Comparison of ENCODE assay signal across 15 cellular contexts in genomic region chr17:37478187-37478586, GRCh38. TPM values are rescaled to one million over a fixed set of nuclear protein-coding genes. Genes with fewer than 3 reads are reported as not detected.
DNase-seq lines count a peak whose midpoint lies in the region; ATAC-seq, FAIRE-seq and TF ChIP-seq lines count a peak whose summit lies in the region.
"Had no signal": no experiment of that assay in that cellular context is flagged by ENCODE, and none has a peak within 500 bp of the region (broad histone marks: within the 10 kb centered on the region; RNA-seq: fewer than 3 reads in every experiment).

No MANE protein-coding gene starts in this region.

- POLR2A ChIA-PET in HepG2 (lab: Yijun Ruan, JAX), result no interaction called here
- POLR2A ChIA-PET in WTC11 (lab: Charles Lee), result no interaction called here

- no peaks in the 10 kb centered on the region for H3K9me3 ChIP-seq in HepG2 (ENCODE audit: low read length)
- no peaks in the 10 kb centered on the region for H3K9me3 ChIP-seq in right lobe of liver
- H3K9me3 ChIP-seq: left lung had no signal

- TF ChIP-seq CTCF in HepG2 (CRISPR knock-in tag; IDR thresholded peaks at IDR 0.05) (no peak), right lobe of liver (IDR thresholded peaks at IDR 0.05) (no peak), cardiac fibroblast (IDR thresholded peaks at IDR 0.05; ENCODE audit: low read depth, low read length) (no peak), WTC11 (IDR thresholded peaks at IDR 0.05) (no peak)

- H3K4me3 ChIP-seq in HepG2 (replicated peaks in 1 of 3; ENCODE audit: insufficient read depth in 1 of 3, low read depth in 2 of 3, low read length in 3 of 3) (no peak overlapping the region), right lobe of liver (no peak overlapping the region), cardiac fibroblast (replicated peaks in 1 of 2; ENCODE audit: low read depth in 2 of 2, low read length in 2 of 2) (no peak overlapping the region)
- H3K4me3 ChIP-seq: dorsolateral prefrontal cortex, left lung had no signal

- DNase-seq in HepG2 (ENCODE audit: low spot score) (no peak), right lobe of liver (no peak), cardiac fibroblast (ENCODE audit: low read depth in 2 of 2) (peak; percentile 79 to 85), left ventricle myocardium superior (peak; percentile 69), SKM-1 treated with dmso at 0.1 percent for 144 hours (lab: John Stamatoyannopoulos, UW; ENCODE audit: unreplicated experiment) (no peak), NOMO-1 treated with dmso at 0.1 percent for 144 hours (lab: John Stamatoyannopoulos, UW; ENCODE audit: unreplicated experiment) (no peak), WTC11 (ENCODE audit: low spot score) (no peak)
- DNase-seq: ACHN; activated naive CD8-positive, alpha-beta T cell treated with anti-CD3 and anti-CD28 coated beads, Interleukin-2, amount 50 U/mL, for 24 hours; DMS153; dorsolateral prefrontal cortex; left lung; NCI-H1105 treated with DMSO at 0.1 percent for 48 hours; NCI-H526 treated with DMSO at 0.1 percent for 48 hours had no signal

- no peak for FAIRE-seq in HepG2 (lab: Jason Lieb, UNC)

- no peaks in the 10 kb centered on the region for H3K27me3 Mint-ChIP-seq in WTC11 (ENCODE audit: low read depth)
- H3K27me3 Mint-ChIP-seq: activated naive CD8-positive, alpha-beta T cell treated with anti-CD3 and anti-CD28 coated beads, Interleukin-2, amount 50 U/mL, for 24 hours had no signal

- H3K27ac ChIP-seq in HepG2 (ENCODE audit: extremely low read length, insufficient read depth, low read length) (no peak overlapping the region), right lobe of liver (no peak overlapping the region)
- H3K27ac ChIP-seq: left lung had no signal

- in situ Hi-C loops in HepG2 (cut with HindIII; ENCODE audit: extremely low pct_ligation_motif_present, low pct_unique_long_range_greater_than_20kb), result no loop called here

- H3K79me2 ChIP-seq in HepG2 (ENCODE audit: insufficient read depth, low read length), result no peaks in the 10 kb centered on the region

- no peaks in the 10 kb centered on the region for H4K20me1 ChIP-seq in HepG2 (ENCODE audit: insufficient read depth, low read length)

- TF ChIP-seq EP300 in HepG2 (IDR thresholded peaks at IDR 0.05; ENCODE audit: low read depth in 2 of 2, low read length in 2 of 2) (no peak), HepG2 (CRISPR knock-in tag; IDR thresholded peaks at IDR 0.05; ENCODE audit: borderline replicate concordance) (no peak)

- no peak overlapping the region for H3K4me3 Mint-ChIP-seq in WTC11
- H3K4me3 Mint-ChIP-seq: activated naive CD8-positive, alpha-beta T cell treated with anti-CD3 and anti-CD28 coated beads, Interleukin-2, amount 50 U/mL, for 24 hours had no signal

- no peak for TF ChIP-seq POLR2A in HepG2 (IDR thresholded peaks at IDR 0.05; ENCODE audit: insufficient read depth in 1 of 2, low read depth in 2 of 2, low read length in 2 of 2)
- TF ChIP-seq POLR2A in right lobe of liver (IDR thresholded peaks at IDR 0.05), result no peak

- no peak overlapping the region for H3K4me2 ChIP-seq in HepG2 (ENCODE audit: low read depth, low read length)

- intact Hi-C loops in HepG2 (cut with micrococcal nuclease; ENCODE audit: unreplicated experiment), result no loop called here
- intact Hi-C loops in right lobe of liver (cut with DNase I), result no loop called here
- intact Hi-C loops in left ventricle myocardium superior (cut with micrococcal nuclease), result no loop called here

- H3K36me3 Mint-ChIP-seq in WTC11, result peaks cover 34% of the 10 kb centered on the region

- H3K27me3 ChIP-seq in HepG2 (ENCODE audit: control insufficient read depth in 1 of 2, insufficient read depth in 2 of 2, low read length in 2 of 2), result no peaks in the 10 kb centered on the region
- H3K27me3 ChIP-seq in right lobe of liver, result no peaks in the 10 kb centered on the region
- H3K27me3 ChIP-seq: dorsolateral prefrontal cortex, left lung had no signal

- TF ChIP-seq RAD21 in HepG2 (CRISPR knock-in tag; IDR thresholded peaks at IDR 0.05), result no peak

- BruUV-seq in HepG2 (replicated peaks; lab: Mats Ljungman, UMichigan), result no TSS peak

- no peak overlapping the region for H2AFZ ChIP-seq in HepG2 (ENCODE audit: low read length)

- H3K36me3 ChIP-seq in HepG2 (replicated peaks in 1 of 2; ENCODE audit: control insufficient read depth in 1 of 2, insufficient read depth in 2 of 2, low read length in 2 of 2) (peaks cover 5 to 45% of the 10 kb centered on the region in 2 experiments), right lobe of liver (peaks cover 0 to 47% (median 25%) of the 10 kb centered on the region in 4 donors)

- ATAC-seq in HepG2 (no peak), right lobe of liver (no peak), left ventricle myocardium superior (peak; percentile 78), WTC11 (no peak), HG02884 (IDR thresholded peaks at IDR 0.05; ENCODE audit: unreplicated experiment) (no peak)
- ATAC-seq: activated naive CD8-positive, alpha-beta T cell treated with anti-CD3 and anti-CD28 coated beads, Interleukin-2, amount 50 U/mL, for 24 hours; left lung had no signal

- H3K4me1 ChIP-seq in HepG2 (ENCODE audit: insufficient read depth, low read length) (peaks cover 32% of the 10 kb centered on the region), right lobe of liver (peaks cover 0 to 14% (median 0%) of the 10 kb centered on the region in 4 donors)

- H3K27ac Mint-ChIP-seq in WTC11, result no peak overlapping the region
- H3K27ac Mint-ChIP-seq: activated naive CD8-positive, alpha-beta T cell treated with anti-CD3 and anti-CD28 coated beads, Interleukin-2, amount 50 U/mL, for 24 hours had no signal

- H3K9ac ChIP-seq in HepG2 (ENCODE audit: insufficient read depth, low read depth, low read length), result no peak overlapping the region

- CTCF ChIA-PET in HepG2 (lab: Yijun Ruan, JAX; ENCODE audit: low intra/inter-chr PET ratio, low total read pairs), result no interaction called here
- CTCF ChIA-PET in WTC11 (lab: Charles Lee), result no interaction called here

- no peaks in the 10 kb centered on the region for H3K9me3 Mint-ChIP-seq in WTC11
- H3K9me3 Mint-ChIP-seq: activated naive CD8-positive, alpha-beta T cell treated with anti-CD3 and anti-CD28 coated beads, Interleukin-2, amount 50 U/mL, for 24 hours had no signal

- WGBS in HepG2 (ENCODE audit: low lambda C conversion rate), result 90% methylated on average over 2 of the region's 2 CpGs
- 69% methylated on average over 2 of the region's 2 CpGs for WGBS in right lobe of liver (ENCODE audit: insufficient coverage, low coverage, low lambda C conversion rate, missing lambda C conversion rate)

- peaks cover 19% of the 10 kb centered on the region for H3K4me1 Mint-ChIP-seq in WTC11

TF ChIP-seq in HepG2, 621 proteins besides CTCF, POLR2A, EP300 and RAD21:
- peak; percentile 34; the same call in 1 of the 2 replicates for TF ChIP-seq CEBPB (IDR thresholded peaks at IDR 0.05; ENCODE audit: borderline replicate concordance, low read depth, low read length)
- TF ChIP-seq PREB (CRISPR knock-in tag; IDR thresholded peaks at IDR 0.05), result no peak

TF ChIP-seq in WTC11, 78 proteins besides CTCF, POLR2A, EP300 and RAD21 (continues in another document):
- no peak for TF ChIP-seq ZNF317 (CRISPR knock-in tag; IDR thresholded peaks at IDR 0.05; ENCODE audit: borderline replicate concordance, low read depth)
- TF ChIP-seq FOXK1 (CRISPR knock-in tag; IDR thresholded peaks at IDR 0.05), result no peak
- no peak for TF ChIP-seq MLX (CRISPR knock-in tag; IDR thresholded peaks at IDR 0.05)
- TF ChIP-seq MAX (CRISPR knock-in tag; IDR thresholded peaks at IDR 0.05), result no peak
- no peak for TF ChIP-seq IRF1 (CRISPR knock-in tag; IDR thresholded peaks at IDR 0.05)
- no peak for TF ChIP-seq SP1 (CRISPR knock-in tag; conservative IDR thresholded peaks at IDR 0.05)

RNA-seq across cellular contexts. Expression of gene DUSP14, which starts 11.5 kb away (rescaled TPM):
- total RNA-seq in HepG2 (2016; rRNA removed; fragmentation: Illumina TruSeq; extraction: Trizol), result 33.5 and 44.1 TPM in 2 replicates
- total RNA-seq in HepG2 (2016; cell fraction: cytosol; rRNA removed; fragmentation: Illumina TruSeq; extraction: Trizol; ENCODE audit: low read depth), result 18.8 and 21.5 TPM in 2 replicates
- total RNA-seq in HepG2 (2016; cell fraction: insoluble cytoplasmic fraction; rRNA removed; fragmentation: Illumina TruSeq; extraction: Trizol), result 32.1 and 44.0 TPM in 2 replicates
- 32.9 and 33.1 TPM in 2 replicates for total RNA-seq in HepG2 (2016; cell fraction: membrane; rRNA removed; fragmentation: Illumina TruSeq; extraction: Trizol)
- total RNA-seq in HepG2 (2016; cell fraction: nucleus; rRNA removed; fragmentation: Illumina TruSeq; extraction: Trizol), result 11.9 and 15.3 TPM in 2 replicates
- 38.6 and 39.8 TPM in 2 replicates for polyA plus RNA-seq in HepG2 (2011; rRNA removed)
- 39.9 and 43.8 TPM in 2 replicates for polyA plus RNA-seq in HepG2 (2011; cell fraction: cytosol; rRNA removed)
- 17.1 and 18.3 TPM in 2 replicates for polyA plus RNA-seq in HepG2 (2011; cell fraction: nucleus; rRNA removed)
- 17.8 and 27.2 TPM in 2 replicates for polyA plus RNA-seq in HepG2 (2012)
- 17.9 and 19.4 TPM in 2 replicates for polyA plus RNA-seq in HepG2 (2016; cell fraction: cytosol; fragmentation: Illumina TruSeq; extraction: Trizol; ENCODE audit: low read depth)
- polyA plus RNA-seq in HepG2 (2016; cell fraction: insoluble cytoplasmic fraction; fragmentation: Illumina TruSeq; extraction: Trizol; ENCODE audit: low read depth), result 53.9 and 55.7 TPM in 2 replicates
- 27.9 and 28.1 TPM in 2 replicates for polyA plus RNA-seq in HepG2 (2016; cell fraction: membrane; fragmentation: Illumina TruSeq; extraction: Trizol; ENCODE audit: low read depth)
- polyA plus RNA-seq in HepG2 (2016; cell fraction: nucleus; fragmentation: Illumina TruSeq; extraction: Trizol; ENCODE audit: insufficient read depth, low read depth), result 25.9 and 26.2 TPM in 2 replicates
- polyA minus RNA-seq in HepG2 (2011; rRNA and poly(A)+ RNA removed; ENCODE audit: low replicate concordance), result 55.5 and 55.9 TPM in 2 replicates
- polyA minus RNA-seq in HepG2 (2011; cell fraction: cytosol; rRNA and poly(A)+ RNA removed), result 13.8 and 14.9 TPM in 2 replicates
- 8.9 and 10.8 TPM in 2 replicates for polyA minus RNA-seq in HepG2 (2011; cell fraction: nucleus; rRNA and poly(A)+ RNA removed)
- 10 to 100 TPM; 10.6 to 21.2 (median 13.2) TPM for total RNA-seq in right lobe of liver
- total RNA-seq in left ventricle myocardium superior, result 15.8 TPM
- total RNA-seq in WTC11 (2021), result 18.2 to 22.4 TPM (median 18.9 TPM) in 3 replicates

Comparison
In these comparisons a context has a peak if more than half of its experiments do, and no peak if none do; other contexts are left out.
1. DNase-seq: peak in cardiac fibroblast (2 of 2) and left ventricle myocardium superior (single experiment); none in HepG2 (single experiment), right lobe of liver (0 of 3), SKM-1 treated with dmso at 0.1 percent for 144 hours (single experiment), NOMO-1 treated with dmso at 0.1 percent for 144 hours (single experiment) and WTC11 (single experiment).